7 cellular contexts compared by ENCODE assay signal in genomic region chr1:144103156-144103880, GRCh38.
A peak's percentile ranks its signal among the peaks of the same experiment; 100 is the strongest.
DNase-seq lines count a peak whose midpoint lies in the region; ATAC-seq and TF ChIP-seq lines count a peak whose summit lies in the region.
"Not testable (repeated sequence)": the region's sequence is repeated elsewhere in the genome, so short reads cannot be mapped to it uniquely, and the experiment has no call there.

No MANE protein-coding gene starts in this region.

- not testable (repeated sequence) for H3K27me3 ChIP-seq in brain microvascular endothelial cell (replicated peaks); neuronal stem cell (ENCODE audit: control insufficient read depth in 3 of 3, insufficient read depth in 3 of 3, low read depth in 1 of 3, low read length in 3 of 3)

- H2BK120ac ChIP-seq in neuronal stem cell (ENCODE audit: low read depth, low read length), result not testable (repeated sequence)

- peak overlapping the region; percentile 100 for H3K14ac ChIP-seq in neuronal stem cell (ENCODE audit: low read length)

- peak overlapping the region; percentile 90 for H3K9ac ChIP-seq in neuronal stem cell (ENCODE audit: low read depth, low read length, poor library complexity)

- not testable (repeated sequence) for H3K79me1 ChIP-seq in neuronal stem cell (ENCODE audit: low read depth, low read length)

- H4K8ac ChIP-seq in neuronal stem cell (ENCODE audit: low read depth, low read length), result peak overlapping the region; percentile 65

- TF ChIP-seq CTCF in brain microvascular endothelial cell (IDR thresholded peaks at IDR 0.05; ENCODE audit: low read depth, low read length, missing control alignments), result not testable (repeated sequence)

- H4K91ac ChIP-seq in neuronal stem cell (ENCODE audit: low read depth, low read length, poor library complexity), result peak overlapping the region; percentile 99

- not testable (repeated sequence) for H3K9me3 ChIP-seq in neuronal stem cell (replicated peaks in 1 of 2; ENCODE audit: control insufficient read depth in 2 of 2, insufficient read depth in 1 of 2, low read depth in 1 of 2, low read length in 2 of 2)

- H2BK15ac ChIP-seq in neuronal stem cell (ENCODE audit: low read length), result not testable (repeated sequence)

- not testable (repeated sequence) for ATAC-seq in left ventricle myocardium superior

- not testable (repeated sequence) for H3K4me2 ChIP-seq in neuronal stem cell (ENCODE audit: insufficient read depth, low read length, poor library complexity, severe bottlenecking)

- H2BK5ac ChIP-seq in neuronal stem cell (ENCODE audit: low read length), result not testable (repeated sequence)

- WGBS in neuronal stem cell (ENCODE audit: extremely low coverage in 2 of 2, insufficient read length in 2 of 2, insufficient replicate concordance in 1 of 2), 2 donors, result no CpG with 5 or more reads among the region's 6 CpGs

- peak overlapping the region; percentile 98 for H3K18ac ChIP-seq in neuronal stem cell (ENCODE audit: low read length)

- not testable (repeated sequence) for H3K27ac ChIP-seq in brain microvascular endothelial cell; neuronal stem cell (replicated peaks; ENCODE audit: low read length)

- DNase-seq in HT-29 (ENCODE audit: low spot score) (peak; percentile 0), brain microvascular endothelial cell (peak; percentile 25), left ventricle myocardium superior (peak; percentile 66)
- DNase-seq in activated CD4-positive, alpha-beta T cell treated with anti-CD3 and anti-CD28 coated beads for 1 hour, result peak; percentile 41
- DNase-seq in activated T-cell treated with anti-CD3 and anti-CD28 coated beads, Interleukin-2, amount 50 U/mL, for 48 hours, result peak; percentile 31 to 53
- DNase-seq in neuronal stem cell (ENCODE audit: low spot score), result not testable (repeated sequence)
- DNase-seq in stimulated activated CD4-positive, alpha-beta T cell treated with anti-CD3 and anti-CD28 coated beads, Interleukin-4, amount 100 ng/mL, for 48 hours (ENCODE audit: low read depth in 2 of 2), result peak; percentile 11 to 19

- H2BK12ac ChIP-seq in neuronal stem cell (ENCODE audit: low read length), result peak overlapping the region; percentile 58

- H3K23ac ChIP-seq in neuronal stem cell (ENCODE audit: low read depth, low read length, poor library complexity), result peak overlapping the region; percentile 99

- intact Hi-C loops in left ventricle myocardium superior (cut with micrococcal nuclease), result not testable (repeated sequence)

- H2AFZ ChIP-seq in neuronal stem cell (ENCODE audit: low read length), result not testable (repeated sequence)

- in situ Hi-C loops in brain microvascular endothelial cell (cut with HindIII; ENCODE audit: low pct_ligation_motif_present, low sequenced_read_pairs), result not testable (repeated sequence)

- H3K4me3 ChIP-seq in brain microvascular endothelial cell (ENCODE audit: low read depth, low read length); neuronal stem cell (ENCODE audit: low read length in 2 of 2): not testable (repeated sequence)

- not testable (repeated sequence) for H3K36me3 ChIP-seq in brain microvascular endothelial cell (replicated peaks); neuronal stem cell (replicated peaks in 1 of 2; ENCODE audit: control insufficient read depth in 2 of 2, insufficient read depth in 2 of 2, low read length in 2 of 2)

- peak overlapping the region; percentile 99 for H3K4ac ChIP-seq in neuronal stem cell (ENCODE audit: low read length)

- not testable (repeated sequence) for H3K4me1 ChIP-seq in neuronal stem cell (ENCODE audit: control insufficient read depth in 2 of 2, insufficient read depth in 1 of 2, low read depth in 1 of 2, low read length in 2 of 2)

- peak overlapping the region; percentile 75 for H2AK5ac ChIP-seq in neuronal stem cell (ENCODE audit: low read depth, low read length)
